1 cellular context compared by ENCODE assay signal in genomic region chr4:20700007-20700761, GRCh38.
TF ChIP-seq lines count a peak whose summit lies in the region.

TSS of gene PACRGL (plus strand) at chr4:20700458. CDS start at chr4:20704482, 4,024 bp downstream.

TF ChIP-seq in WTC11, 78 proteins besides CTCF, POLR2A, EP300 and RAD21 (continued from another document):
- TF ChIP-seq USF1 (CRISPR knock-in tag; IDR thresholded peaks at IDR 0.05) (peak; percentile 88), FOXP1 (CRISPR knock-in tag; IDR thresholded peaks at IDR 0.05; ENCODE audit: borderline replicate concordance) (0 out of 2 replicates have a peak, but pooled peaks have one; percentile 44), NR2C2 (CRISPR knock-in tag; IDR thresholded peaks at IDR 0.05) (peak; percentile 66; the same call in 1 of the 2 replicates), ATF1 (CRISPR knock-in tag; IDR thresholded peaks at IDR 0.05) (0 out of 2 replicates have a peak, but pooled peaks have one; percentile 34), NFYB (CRISPR knock-in tag; conservative IDR thresholded peaks at IDR 0.05; ENCODE audit: low read depth) (peak; percentile 79), ZNF416 (CRISPR knock-in tag; IDR thresholded peaks at IDR 0.05) (no peak), ZNF232 (CRISPR knock-in tag; IDR thresholded peaks at IDR 0.05) (peak; percentile 54; the same call in 1 of the 2 replicates), ARID4B (CRISPR knock-in tag; IDR thresholded peaks at IDR 0.05; ENCODE audit: borderline replicate concordance) (peak; percentile 29; the same call in 1 of the 2 replicates)
